ENCODE assay signal across 13 cellular contexts in genomic region chr2:85744055-85744454, GRCh38. TPM values are rescaled to one million over a fixed set of nuclear protein-coding genes. Genes with fewer than 3 reads are reported as not detected.
DNase-seq lines count a peak whose midpoint lies in the region; ATAC-seq, FAIRE-seq and TF ChIP-seq lines count a peak whose summit lies in the region.
"Had no signal": no experiment of that assay in that cellular context is flagged by ENCODE, and none has a peak within 500 bp of the region (broad histone marks: within the 10 kb centered on the region; RNA-seq: fewer than 3 reads in every experiment).

No MANE protein-coding gene starts in this region.

- H3K27me3 Mint-ChIP-seq in activated CD8-positive, alpha-beta memory T cell treated with anti-CD3 and anti-CD28 coated beads, Interleukin-2, amount 10 ng/mL, durations not matched to agents 7 days and 5 days: peaks cover 84% of the 10 kb centered on the region

- POLR2A ChIA-PET in A549 (lab: Yijun Ruan, JAX): no interaction called here

- intact Hi-C loops in right lobe of liver (cut with DNase I): no loop called here

- no peak for TF ChIP-seq CTCF in A549 (IDR thresholded peaks at IDR 0.05)
- no peak for TF ChIP-seq CTCF in right lobe of liver (IDR thresholded peaks at IDR 0.05)

- no peak overlapping the region for H3K4me3 Mint-ChIP-seq in activated CD8-positive, alpha-beta memory T cell treated with anti-CD3 and anti-CD28 coated beads, Interleukin-2, amount 10 ng/mL, durations not matched to agents 7 days and 5 days
- H3K4me3 Mint-ChIP-seq: activated T-cell treated with anti-CD3 and anti-CD28 coated beads, Interleukin-2, amount 50 U/mL, for 72 hours had no signal

- TF ChIP-seq EP300 in A549 (IDR thresholded peaks at IDR 0.05): no peak

- peak overlapping the region; percentile 95 for H3K4me2 ChIP-seq in A549

- H3K36me3 ChIP-seq in SK-N-MC (ENCODE audit: insufficient read depth, low read length): no peaks in the 10 kb centered on the region; the same call in 1 of the 2 replicates
- no peaks in the 10 kb centered on the region for H3K36me3 ChIP-seq in skeletal muscle tissue (ENCODE audit: control insufficient read depth in 3 of 3, insufficient read depth in 3 of 3, low read length in 3 of 3)
- no peaks in the 10 kb centered on the region for H3K36me3 ChIP-seq in right lobe of liver
- H3K36me3 ChIP-seq in small intestine (ENCODE audit: control insufficient read depth in 2 of 2, insufficient read depth in 2 of 2, low read length in 2 of 2): no peaks in the 10 kb centered on the region

- H3K4me3 ChIP-seq in A549: no peak overlapping the region
- H3K4me3 ChIP-seq in SK-N-MC: no peak overlapping the region
- H3K4me3 ChIP-seq in skeletal muscle tissue (ENCODE audit: low read length in 3 of 3): peak overlapping the region in 1 of 3 donors; percentile 22
- H3K4me3 ChIP-seq in right lobe of liver: no peak overlapping the region
- no peak overlapping the region for H3K4me3 ChIP-seq in small intestine (ENCODE audit: low read depth in 1 of 2, low read length in 2 of 2)

- H3K4me1 Mint-ChIP-seq in activated CD8-positive, alpha-beta memory T cell treated with anti-CD3 and anti-CD28 coated beads, Interleukin-2, amount 10 ng/mL, durations not matched to agents 7 days and 5 days: no peaks in the 10 kb centered on the region

- ATAC-seq in A549: no peak
- ATAC-seq in activated CD8-positive, alpha-beta memory T cell treated with anti-CD3 and anti-CD28 coated beads, Interleukin-2, amount 10 ng/mL, durations not matched to agents 7 days and 5 days: no peak
- ATAC-seq in right lobe of liver: no peak
- ATAC-seq: activated T-cell treated with anti-CD3 and anti-CD28 coated beads, Interleukin-2, amount 50 U/mL, for 72 hours had no signal

- H3K36me3 Mint-ChIP-seq in activated CD8-positive, alpha-beta memory T cell treated with anti-CD3 and anti-CD28 coated beads, Interleukin-2, amount 10 ng/mL, durations not matched to agents 7 days and 5 days: no peaks in the 10 kb centered on the region

- TF ChIP-seq POLR2A in A549 (IDR thresholded peaks at IDR 0.05; ENCODE audit: low read length) (no peak), right lobe of liver (IDR thresholded peaks at IDR 0.05) (no peak)

- no peak overlapping the region for H3K27ac Mint-ChIP-seq in activated CD8-positive, alpha-beta memory T cell treated with anti-CD3 and anti-CD28 coated beads, Interleukin-2, amount 10 ng/mL, durations not matched to agents 7 days and 5 days
- H3K27ac Mint-ChIP-seq: activated T-cell treated with anti-CD3 and anti-CD28 coated beads, Interleukin-2, amount 50 U/mL, for 72 hours had no signal

- H3K27ac ChIP-seq in A549: peak overlapping the region; percentile 93 to 97
- peak overlapping the region; percentile 97 for H3K27ac ChIP-seq in SK-N-MC
- peak overlapping the region; percentile 99 for H3K27ac ChIP-seq in layer of hippocampus (ENCODE audit: low read depth, low read length)
- H3K27ac ChIP-seq in skeletal muscle tissue (ENCODE audit: low read depth, low read length): peak overlapping the region; percentile 93
- no peak overlapping the region for H3K27ac ChIP-seq in right lobe of liver
- H3K27ac ChIP-seq in small intestine (ENCODE audit: low read depth in 1 of 2, low read length in 1 of 2): peak overlapping the region in 1 of 2 donors; percentile 7

- FAIRE-seq in A549 (lab: Jason Lieb, UNC): no peak
- FAIRE-seq in small intestine (lab: Jason Lieb, UNC): no peak

- H3K27me3 ChIP-seq in layer of hippocampus (ENCODE audit: control insufficient read depth, insufficient read depth, low read length) (no peaks in the 10 kb centered on the region), skeletal muscle tissue (ENCODE audit: control insufficient read depth in 3 of 3, insufficient read depth in 3 of 3, low read length in 3 of 3) (no peaks in the 10 kb centered on the region), right lobe of liver (no peaks in the 10 kb centered on the region), small intestine (ENCODE audit: control insufficient read depth in 2 of 2, insufficient read depth in 2 of 2, low read length in 2 of 2) (no peaks in the 10 kb centered on the region)

- CTCF ChIA-PET in A549 (lab: Yijun Ruan, JAX): interaction anchor here (0.6 to 63.0 kb wide), 8 partner anchors 13 to 160 kb away, joined by 3 to 1675 read pairs (median 11); partner anchors contain the start of gene ST3GAL5
- CTCF ChIA-PET in activated CD8-positive, alpha-beta memory T cell treated with anti-CD3 and anti-CD28 coated beads, Interleukin-2, amount 10 ng/mL, durations not matched to agents 7 days and 5 days (lab: Charles Lee): interaction anchor here (1.3 to 10.9 kb wide), 2 partner anchors 40 to 70 kb away, joined by 3 to 130 read pairs; no protein-coding TSS in a partner anchor

- H3K4me1 ChIP-seq in A549 (peaks cover 52% of the 10 kb centered on the region), skeletal muscle tissue (ENCODE audit: control insufficient read depth in 3 of 3, insufficient read depth in 3 of 3, low read length in 3 of 3) (peaks cover 82 to 86% (median 84%) of the 10 kb centered on the region in 3 donors), right lobe of liver (peaks cover 0 to 37% (median 18%) of the 10 kb centered on the region in 4 donors), small intestine (ENCODE audit: control insufficient read depth in 2 of 2, insufficient read depth in 1 of 2, low read depth in 1 of 2, low read length in 1 of 2) (peaks cover 0 to 9% of the 10 kb centered on the region in 2 donors)

- TF ChIP-seq RAD21 in A549 (conservative IDR thresholded peaks at IDR 0.05 in 1 of 2, IDR thresholded peaks at IDR 0.05 in 1 of 2): no peak

- no peaks in the 10 kb centered on the region for H3K9me3 Mint-ChIP-seq in activated CD8-positive, alpha-beta memory T cell treated with anti-CD3 and anti-CD28 coated beads, Interleukin-2, amount 10 ng/mL, durations not matched to agents 7 days and 5 days (ENCODE audit: low read depth)
- H3K9me3 Mint-ChIP-seq: activated T-cell treated with anti-CD3 and anti-CD28 coated beads, Interleukin-2, amount 50 U/mL, for 72 hours had no signal

- no peak for DNase-seq in A549 (ENCODE audit: low read depth in 1 of 2, low spot score in 1 of 2)
- no peak for DNase-seq in SK-N-MC (ENCODE audit: low read depth, low spot score)
- no peak for DNase-seq in activated CD8-positive, alpha-beta memory T cell treated with anti-CD3 and anti-CD28 coated beads, Interleukin-2, amount 10 ng/mL, durations not matched to agents 7 days and 5 days
- DNase-seq in NCI-H774 (lab: John Stamatoyannopoulos, UW): no peak
- no peak for DNase-seq in right lobe of liver
- no peak for DNase-seq in small intestine
- DNase-seq: activated T-cell treated with anti-CD3 and anti-CD28 coated beads, Interleukin-2, amount 50 U/mL, for 72 hours; NCI-H1048; SHP77 treated with DMSO at 0.1 percent for 48 hours had no signal

- H3K9me3 ChIP-seq in A549: peaks cover 9% of the 10 kb centered on the region
- H3K9me3 ChIP-seq in SK-N-MC (ENCODE audit: low read depth, low read length): no peaks in the 10 kb centered on the region
- H3K9me3 ChIP-seq in skeletal muscle tissue (ENCODE audit: control insufficient read depth in 3 of 3, low read length in 3 of 3): no peaks in the 10 kb centered on the region
- no peaks in the 10 kb centered on the region for H3K9me3 ChIP-seq in right lobe of liver
- no peaks in the 10 kb centered on the region for H3K9me3 ChIP-seq in small intestine (ENCODE audit: control insufficient read depth, low read depth)

- H3K9ac ChIP-seq in SK-N-MC (ENCODE audit: insufficient read length): no peak overlapping the region
- peak overlapping the region in 1 of 3 donors; percentile 41 for H3K9ac ChIP-seq in skeletal muscle tissue (ENCODE audit: low read depth in 1 of 3, low read length in 3 of 3)

- 76% methylated on average over 4 of the region's 4 CpGs for WGBS in A549 (ENCODE audit: missing lambda C conversion rate)
- WGBS in right lobe of liver (ENCODE audit: insufficient coverage, low coverage, low lambda C conversion rate, missing lambda C conversion rate): 66% methylated on average over 4 of the region's 4 CpGs
- WGBS in small intestine, 3 donors: 40 to 60% (median 43%) methylated on average over 4 of the region's 4 CpGs

TF ChIP-seq in A549, 52 proteins besides CTCF, POLR2A, EP300 and RAD21 (continues in another document):
- TF ChIP-seq BCL3 (IDR thresholded peaks at IDR 0.05): no peak

RNA-seq across cellular contexts. Expression of gene ATOH8, which starts 9.7 kb away (rescaled TPM):
- 1.8 and 2.6 TPM in 2 replicates for polyA plus RNA-seq in A549 (2011; rRNA removed)
- polyA plus RNA-seq in A549 (2012; cell fraction: cytosol; rRNA removed): 13.2 and 22.4 TPM in 2 replicates
- 19.3 and 20.6 TPM in 2 replicates for polyA plus RNA-seq in A549 (2012; cell fraction: nucleus; rRNA removed)
- 11.1 to 20.7 TPM (median 20.0 TPM) in 3 replicates for polyA plus RNA-seq in A549 (2017; fragmentation: RNase III; extraction: RNeasy Plus Mini Kit Qiagen cat#74134 plus additional on column Dnase treatment)
- polyA minus RNA-seq in A549 (2011; rRNA and poly(A)+ RNA removed): 2.4 and 3.4 TPM in 2 replicates
- total RNA-seq in skeletal muscle tissue: 8.4 TPM
- total RNA-seq in activated CD8-positive, alpha-beta memory T cell treated with anti-CD3 and anti-CD28 coated beads, Interleukin-2, amount 10 ng/mL, durations not matched to agents 7 days and 5 days: under 1 TPM; 0.12 to 0.40 TPM
- total RNA-seq in right lobe of liver: 10 to 100 TPM in 4 of 6 experiments, 1 to 10 TPM in 2; 5.3 to 78.0 (median 46.2) TPM
- 10 to 100 TPM in 1 of 3 donors, 1 to 10 TPM in 2; 1.6 to 18.4 (median 3.2) TPM for polyA plus RNA-seq in small intestine
- total RNA-seq: activated T-cell treated with anti-CD3 and anti-CD28 coated beads, Interleukin-2, amount 50 U/mL, for 72 hours had no signal

RNA-seq across cellular contexts. Expression of gene GNLY, which starts 49.9 kb away (rescaled TPM):
- polyA plus RNA-seq in A549 (2011; rRNA removed) (not detected in 2 replicates), A549 (2017; fragmentation: RNase III; extraction: RNeasy Plus Mini Kit Qiagen cat#74134 plus additional on column Dnase treatment) (not detected in 3 replicates), small intestine (1 to 10 TPM in 2 of 3 donors, not detected in 1; 1.4 to 2.1 TPM)
- polyA plus RNA-seq in A549 (2012; cell fraction: cytosol; rRNA removed): not detected in 2 replicates
- polyA plus RNA-seq in A549 (2012; cell fraction: nucleus; rRNA removed): 0.12 and 0.15 TPM in 2 replicates
- not detected in 2 replicates for polyA minus RNA-seq in A549 (2011; rRNA and poly(A)+ RNA removed)
- total RNA-seq in skeletal muscle tissue (not detected), right lobe of liver (1 to 10 TPM in 5 of 6 experiments, under 1 TPM in 1; 0.92 to 3.1 (median 1.6) TPM)
- 1,000 to 10,000 TPM in 1 of 2 experiments, 100 to 1,000 TPM in 1; 364 to 1,915 TPM for total RNA-seq in activated CD8-positive, alpha-beta memory T cell treated with anti-CD3 and anti-CD28 coated beads, Interleukin-2, amount 10 ng/mL, durations not matched to agents 7 days and 5 days
- total RNA-seq: dermis blood vessel endothelial cell, lung microvascular endothelial cell had no signal

Comparison
In these comparisons a context has a peak if more than half of its experiments do, and no peak if none do; other contexts are left out.
1. H3K27ac ChIP-seq: peak in A549 (2 of 2), SK-N-MC (single experiment), layer of hippocampus (single experiment) and skeletal muscle tissue (single experiment); none in right lobe of liver (0 of 3).
2. RNA of gene GNLY, which starts 49.9 kb away (total RNA-seq): 364 to 1,915 TPM in activated CD8-positive, alpha-beta memory T cell treated with anti-CD3 and anti-CD28 coated beads, Interleukin-2, amount 10 ng/mL, durations not matched to agents 7 days and 5 days; 0.92 to 3.1 TPM in right lobe of liver and not detected in skeletal muscle tissue (single experiment); every median in the first group is over 10 times any median in the second.